In the genomic region with DNA sequence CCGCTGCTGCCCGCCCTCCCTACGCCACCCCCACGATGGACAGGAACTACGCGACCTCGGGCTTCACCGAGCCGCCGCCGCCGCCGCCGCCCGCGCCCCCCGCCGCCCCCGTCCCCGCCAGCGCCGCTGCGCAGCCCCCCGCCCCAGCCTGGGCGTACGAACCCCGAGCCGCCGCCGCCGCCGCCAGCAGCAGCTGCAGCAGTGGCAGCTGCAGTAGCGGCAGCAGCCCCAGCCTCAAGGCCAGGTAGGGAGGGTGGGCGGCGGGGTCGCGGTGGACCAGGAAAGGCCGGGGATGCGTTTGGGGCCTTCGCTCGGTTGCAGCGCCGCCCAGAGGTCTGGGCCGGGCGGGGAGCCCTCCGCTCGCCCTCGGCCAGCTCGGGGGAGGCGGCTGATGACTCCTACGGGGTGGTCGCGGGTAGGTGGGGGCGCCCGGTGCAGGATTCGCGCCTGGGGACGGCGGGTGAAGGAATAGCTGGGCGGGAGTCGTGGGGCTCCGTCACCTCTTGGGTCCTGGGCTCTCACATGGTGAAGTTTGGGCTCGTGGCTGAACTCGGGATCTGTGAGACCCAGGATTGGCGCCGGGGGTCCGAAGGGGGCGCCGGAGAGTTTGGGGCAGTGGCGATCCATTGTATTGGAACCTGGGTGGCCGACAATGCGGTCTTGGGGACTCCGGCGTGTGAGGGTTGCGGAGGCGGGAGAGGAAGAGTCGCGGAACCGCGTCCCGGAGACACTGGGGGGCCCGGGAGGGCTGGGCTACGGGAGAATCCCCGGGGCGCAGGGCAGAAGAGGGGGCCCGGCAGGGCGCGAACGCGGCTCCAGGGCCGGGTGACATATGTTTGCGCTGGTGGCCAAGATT, we compare ENCODE assay signal across 1 cellular context.
TF ChIP-seq lines count a peak whose summit lies in the region.

No MANE protein-coding gene starts in this region.

TF ChIP-seq in K562, 482 proteins besides CTCF, POLR2A, EP300 and RAD21 (continued from another document and continues in another):
- TF ChIP-seq PML (IDR thresholded peaks at IDR 0.05; ENCODE audit: low read length) (0 out of 2 replicates have a peak, but pooled peaks have one; percentile 22), L3MBTL2 (IDR thresholded peaks at IDR 0.05) (peak; percentile 39; the same call in 1 of the 2 replicates), PHF8 (IDR thresholded peaks at IDR 0.05; ENCODE audit: borderline replicate concordance, low read length) (peak; percentile 46), NCOA4 (IDR thresholded peaks at IDR 0.05; ENCODE audit: partially characterized antibody) (no peak), LCOR (CRISPR knock-in tag; IDR thresholded peaks at IDR 0.05) (peak; percentile 43; the same call in 1 of the 2 replicates), MAZ (CRISPR knock-in tag; conservative IDR thresholded peaks at IDR 0.05 in 1 of 2, IDR thresholded peaks at IDR 0.05 in 1 of 2) (peak; percentile 4 to 80), PCBP1 (IDR thresholded peaks at IDR 0.05; ENCODE audit: low read depth, low read length, poor library complexity, severe bottlenecking) (peak; percentile 77), RNF2 (IDR thresholded peaks at IDR 0.05) (no peak), RB1 (IDR thresholded peaks at IDR 0.05; ENCODE audit: low read depth) (peak; percentile 26), SIN3A (IDR thresholded peaks at IDR 0.05; ENCODE audit: borderline replicate concordance in 2 of 2, control insufficient read depth in 1 of 2, low read depth in 2 of 2, low read length in 2 of 2) (peak in 1 of 2 experiments; percentile 19; a peak in 1 of 4 replicates), FOXM1 (IDR thresholded peaks at IDR 0.05; ENCODE audit: low read depth) (no peak), FOXM1 (CRISPR knock-in tag; IDR thresholded peaks at IDR 0.05; ENCODE audit: low read depth) (0 out of 2 replicates have a peak, but pooled peaks have one; percentile 24), RBM22 (IDR thresholded peaks at IDR 0.05; ENCODE audit: low read depth, low read length, poor library complexity, severe bottlenecking) (peak; percentile 67), HDAC1 (IDR thresholded peaks at IDR 0.05) (peak in 1 of 2 experiments; percentile 37; a peak in 2 of 4 replicates), EHMT2 (IDR thresholded peaks at IDR 0.05) (no peak), MTA3 (IDR thresholded peaks at IDR 0.05; ENCODE audit: borderline replicate concordance) (peak; percentile 69), BRD4 (IDR thresholded peaks at IDR 0.05) (0 out of 2 replicates have a peak, but pooled peaks have one; percentile 37), ELF1 (tag; IDR thresholded peaks at IDR 0.05) (0 out of 2 replicates have a peak, but pooled peaks have one; percentile 36), TCF7 (IDR thresholded peaks at IDR 0.05; ENCODE audit: borderline replicate concordance) (no peak), ZNF175 (CRISPR knock-in tag; IDR thresholded peaks at IDR 0.05; ENCODE audit: low read depth) (no peak), NR3C1 (CRISPR knock-in tag; IDR thresholded peaks at IDR 0.05) (peak; percentile 61; the same call in 1 of the 2 replicates), TOE1 (IDR thresholded peaks at IDR 0.05; ENCODE audit: borderline replicate concordance) (0 out of 2 replicates have a peak, but pooled peaks have one; percentile 39), TOE1 (CRISPR knock-in tag; IDR thresholded peaks at IDR 0.05; ENCODE audit: borderline replicate concordance, low read depth) (no peak), U2AF1 (optimal IDR thresholded peaks at IDR 0.05; ENCODE audit: low read depth, low read length) (peak; percentile 61), CREM (IDR thresholded peaks at IDR 0.05; ENCODE audit: low read depth) (peak; percentile 46; the same call in 1 of the 2 replicates), ILF3 (IDR thresholded peaks at IDR 0.05; ENCODE audit: borderline replicate concordance) (no peak), PRMT5 (CRISPR knock-in tag; IDR thresholded peaks at IDR 0.05) (peak; percentile 80; the same call in 1 of the 2 replicates), POLR2G (IDR thresholded peaks at IDR 0.05; ENCODE audit: low read depth, low read length) (peak; percentile 87), RBBP5 (IDR thresholded peaks at IDR 0.05; ENCODE audit: borderline replicate concordance, insufficient read depth, low read length, poor library complexity, severe bottlenecking) (peak; percentile 15), SUPT5H (IDR thresholded peaks at IDR 0.05) (peak; percentile 21; the same call in 1 of the 2 replicates)
- TF ChIP-seq, protein P1, sequence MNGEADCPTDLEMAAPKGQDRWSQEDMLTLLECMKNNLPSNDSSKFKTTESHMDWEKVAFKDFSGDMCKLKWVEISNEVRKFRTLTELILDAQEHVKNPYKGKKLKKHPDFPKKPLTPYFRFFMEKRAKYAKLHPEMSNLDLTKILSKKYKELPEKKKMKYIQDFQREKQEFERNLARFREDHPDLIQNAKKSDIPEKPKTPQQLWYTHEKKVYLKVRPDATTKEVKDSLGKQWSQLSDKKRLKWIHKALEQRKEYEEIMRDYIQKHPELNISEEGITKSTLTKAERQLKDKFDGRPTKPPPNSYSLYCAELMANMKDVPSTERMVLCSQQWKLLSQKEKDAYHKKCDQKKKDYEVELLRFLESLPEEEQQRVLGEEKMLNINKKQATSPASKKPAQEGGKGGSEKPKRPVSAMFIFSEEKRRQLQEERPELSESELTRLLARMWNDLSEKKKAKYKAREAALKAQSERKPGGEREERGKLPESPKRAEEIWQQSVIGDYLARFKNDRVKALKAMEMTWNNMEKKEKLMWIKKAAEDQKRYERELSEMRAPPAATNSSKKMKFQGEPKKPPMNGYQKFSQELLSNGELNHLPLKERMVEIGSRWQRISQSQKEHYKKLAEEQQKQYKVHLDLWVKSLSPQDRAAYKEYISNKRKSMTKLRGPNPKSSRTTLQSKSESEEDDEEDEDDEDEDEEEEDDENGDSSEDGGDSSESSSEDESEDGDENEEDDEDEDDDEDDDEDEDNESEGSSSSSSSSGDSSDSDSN (IDR thresholded peaks at IDR 0.05; ENCODE audit: borderline replicate concordance in 1 of 2, low read depth in 2 of 2, low read length in 2 of 2), result peak; percentile 96
- TF ChIP-seq, protein P2, sequence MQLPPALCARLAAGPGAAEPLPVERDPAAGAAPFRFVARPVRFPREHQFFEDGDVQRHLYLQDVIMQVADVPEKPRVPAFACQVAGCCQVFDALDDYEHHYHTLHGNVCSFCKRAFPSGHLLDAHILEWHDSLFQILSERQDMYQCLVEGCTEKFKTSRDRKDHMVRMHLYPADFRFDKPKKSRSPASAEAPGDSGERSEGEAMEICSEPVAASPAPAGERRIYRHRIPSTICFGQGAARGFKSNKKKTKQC (CRISPR knock-in tag; IDR thresholded peaks at IDR 0.05), result 0 out of 2 replicates have a peak, but pooled peaks have one; percentile 65
- TF ChIP-seq, protein P3, sequence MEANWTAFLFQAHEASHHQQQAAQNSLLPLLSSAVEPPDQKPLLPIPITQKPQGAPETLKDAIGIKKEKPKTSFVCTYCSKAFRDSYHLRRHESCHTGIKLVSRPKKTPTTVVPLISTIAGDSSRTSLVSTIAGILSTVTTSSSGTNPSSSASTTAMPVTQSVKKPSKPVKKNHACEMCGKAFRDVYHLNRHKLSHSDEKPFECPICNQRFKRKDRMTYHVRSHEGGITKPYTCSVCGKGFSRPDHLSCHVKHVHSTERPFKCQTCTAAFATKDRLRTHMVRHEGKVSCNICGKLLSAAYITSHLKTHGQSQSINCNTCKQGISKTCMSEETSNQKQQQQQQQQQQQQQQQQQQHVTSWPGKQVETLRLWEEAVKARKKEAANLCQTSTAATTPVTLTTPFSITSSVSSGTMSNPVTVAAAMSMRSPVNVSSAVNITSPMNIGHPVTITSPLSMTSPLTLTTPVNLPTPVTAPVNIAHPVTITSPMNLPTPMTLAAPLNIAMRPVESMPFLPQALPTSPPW (CRISPR knock-in tag; IDR thresholded peaks at IDR 0.05), result peak; percentile 86
- TF ChIP-seq, protein P4, sequence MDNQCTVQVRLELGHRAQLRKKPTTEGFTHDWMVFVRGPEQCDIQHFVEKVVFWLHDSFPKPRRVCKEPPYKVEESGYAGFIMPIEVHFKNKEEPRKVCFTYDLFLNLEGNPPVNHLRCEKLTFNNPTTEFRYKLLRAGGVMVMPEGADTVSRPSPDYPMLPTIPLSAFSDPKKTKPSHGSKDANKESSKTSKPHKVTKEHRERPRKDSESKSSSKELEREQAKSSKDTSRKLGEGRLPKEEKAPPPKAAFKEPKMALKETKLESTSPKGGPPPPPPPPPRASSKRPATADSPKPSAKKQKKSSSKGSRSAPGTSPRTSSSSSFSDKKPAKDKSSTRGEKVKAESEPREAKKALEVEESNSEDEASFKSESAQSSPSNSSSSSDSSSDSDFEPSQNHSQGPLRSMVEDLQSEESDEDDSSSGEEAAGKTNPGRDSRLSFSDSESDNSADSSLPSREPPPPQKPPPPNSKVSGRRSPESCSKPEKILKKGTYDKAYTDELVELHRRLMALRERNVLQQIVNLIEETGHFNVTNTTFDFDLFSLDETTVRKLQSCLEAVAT (IDR thresholded peaks at IDR 0.05), result 0 out of 4 replicates have a peak, but pooled peaks of 1 of the 2 experiments have one; percentile 39
- TF ChIP-seq, protein P5, sequence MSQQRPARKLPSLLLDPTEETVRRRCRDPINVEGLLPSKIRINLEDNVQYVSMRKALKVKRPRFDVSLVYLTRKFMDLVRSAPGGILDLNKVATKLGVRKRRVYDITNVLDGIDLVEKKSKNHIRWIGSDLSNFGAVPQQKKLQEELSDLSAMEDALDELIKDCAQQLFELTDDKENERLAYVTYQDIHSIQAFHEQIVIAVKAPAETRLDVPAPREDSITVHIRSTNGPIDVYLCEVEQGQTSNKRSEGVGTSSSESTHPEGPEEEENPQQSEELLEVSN (IDR thresholded peaks at IDR 0.05; ENCODE audit: borderline replicate concordance in 1 of 2, extremely low read depth in 1 of 2, insufficient read depth in 1 of 2, insufficient read length in 1 of 2, low read depth in 1 of 2, low read length in 1 of 2, poor library complexity in 1 of 2, severe bottlenecking in 1 of 2), result peak in 1 of 2 experiments; percentile 10
- TF ChIP-seq, protein P6, sequence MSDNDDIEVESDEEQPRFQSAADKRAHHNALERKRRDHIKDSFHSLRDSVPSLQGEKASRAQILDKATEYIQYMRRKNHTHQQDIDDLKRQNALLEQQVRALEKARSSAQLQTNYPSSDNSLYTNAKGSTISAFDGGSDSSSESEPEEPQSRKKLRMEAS (CRISPR knock-in tag; IDR thresholded peaks at IDR 0.05), result no peak
- TF ChIP-seq, protein P7, sequence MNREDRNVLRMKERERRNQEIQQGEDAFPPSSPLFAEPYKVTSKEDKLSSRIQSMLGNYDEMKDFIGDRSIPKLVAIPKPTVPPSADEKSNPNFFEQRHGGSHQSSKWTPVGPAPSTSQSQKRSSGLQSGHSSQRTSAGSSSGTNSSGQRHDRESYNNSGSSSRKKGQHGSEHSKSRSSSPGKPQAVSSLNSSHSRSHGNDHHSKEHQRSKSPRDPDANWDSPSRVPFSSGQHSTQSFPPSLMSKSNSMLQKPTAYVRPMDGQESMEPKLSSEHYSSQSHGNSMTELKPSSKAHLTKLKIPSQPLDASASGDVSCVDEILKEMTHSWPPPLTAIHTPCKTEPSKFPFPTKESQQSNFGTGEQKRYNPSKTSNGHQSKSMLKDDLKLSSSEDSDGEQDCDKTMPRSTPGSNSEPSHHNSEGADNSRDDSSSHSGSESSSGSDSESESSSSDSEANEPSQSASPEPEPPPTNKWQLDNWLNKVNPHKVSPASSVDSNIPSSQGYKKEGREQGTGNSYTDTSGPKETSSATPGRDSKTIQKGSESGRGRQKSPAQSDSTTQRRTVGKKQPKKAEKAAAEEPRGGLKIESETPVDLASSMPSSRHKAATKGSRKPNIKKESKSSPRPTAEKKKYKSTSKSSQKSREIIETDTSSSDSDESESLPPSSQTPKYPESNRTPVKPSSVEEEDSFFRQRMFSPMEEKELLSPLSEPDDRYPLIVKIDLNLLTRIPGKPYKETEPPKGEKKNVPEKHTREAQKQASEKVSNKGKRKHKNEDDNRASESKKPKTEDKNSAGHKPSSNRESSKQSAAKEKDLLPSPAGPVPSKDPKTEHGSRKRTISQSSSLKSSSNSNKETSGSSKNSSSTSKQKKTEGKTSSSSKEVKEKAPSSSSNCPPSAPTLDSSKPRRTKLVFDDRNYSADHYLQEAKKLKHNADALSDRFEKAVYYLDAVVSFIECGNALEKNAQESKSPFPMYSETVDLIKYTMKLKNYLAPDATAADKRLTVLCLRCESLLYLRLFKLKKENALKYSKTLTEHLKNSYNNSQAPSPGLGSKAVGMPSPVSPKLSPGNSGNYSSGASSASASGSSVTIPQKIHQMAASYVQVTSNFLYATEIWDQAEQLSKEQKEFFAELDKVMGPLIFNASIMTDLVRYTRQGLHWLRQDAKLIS (CRISPR knock-in tag; IDR thresholded peaks at IDR 0.05), result 0 out of 2 replicates have a peak, but pooled peaks have one; percentile 25
- TF ChIP-seq, protein P8, sequence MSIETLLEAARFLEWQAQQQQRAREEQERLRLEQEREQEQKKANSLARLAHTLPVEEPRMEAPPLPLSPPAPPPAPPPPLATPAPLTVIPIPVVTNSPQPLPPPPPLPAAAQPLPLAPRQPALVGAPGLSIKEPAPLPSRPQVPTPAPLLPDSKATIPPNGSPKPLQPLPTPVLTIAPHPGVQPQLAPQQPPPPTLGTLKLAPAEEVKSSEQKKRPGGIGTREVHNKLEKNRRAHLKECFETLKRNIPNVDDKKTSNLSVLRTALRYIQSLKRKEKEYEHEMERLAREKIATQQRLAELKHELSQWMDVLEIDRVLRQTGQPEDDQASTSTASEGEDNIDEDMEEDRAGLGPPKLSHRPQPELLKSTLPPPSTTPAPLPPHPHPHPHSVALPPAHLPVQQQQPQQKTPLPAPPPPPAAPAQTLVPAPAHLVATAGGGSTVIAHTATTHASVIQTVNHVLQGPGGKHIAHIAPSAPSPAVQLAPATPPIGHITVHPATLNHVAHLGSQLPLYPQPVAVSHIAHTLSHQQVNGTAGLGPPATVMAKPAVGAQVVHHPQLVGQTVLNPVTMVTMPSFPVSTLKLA (conservative IDR thresholded peaks at IDR 0.05), result peak; percentile 32 to 54; a peak in 2 of 4 replicates
- TF ChIP-seq, protein P9, sequence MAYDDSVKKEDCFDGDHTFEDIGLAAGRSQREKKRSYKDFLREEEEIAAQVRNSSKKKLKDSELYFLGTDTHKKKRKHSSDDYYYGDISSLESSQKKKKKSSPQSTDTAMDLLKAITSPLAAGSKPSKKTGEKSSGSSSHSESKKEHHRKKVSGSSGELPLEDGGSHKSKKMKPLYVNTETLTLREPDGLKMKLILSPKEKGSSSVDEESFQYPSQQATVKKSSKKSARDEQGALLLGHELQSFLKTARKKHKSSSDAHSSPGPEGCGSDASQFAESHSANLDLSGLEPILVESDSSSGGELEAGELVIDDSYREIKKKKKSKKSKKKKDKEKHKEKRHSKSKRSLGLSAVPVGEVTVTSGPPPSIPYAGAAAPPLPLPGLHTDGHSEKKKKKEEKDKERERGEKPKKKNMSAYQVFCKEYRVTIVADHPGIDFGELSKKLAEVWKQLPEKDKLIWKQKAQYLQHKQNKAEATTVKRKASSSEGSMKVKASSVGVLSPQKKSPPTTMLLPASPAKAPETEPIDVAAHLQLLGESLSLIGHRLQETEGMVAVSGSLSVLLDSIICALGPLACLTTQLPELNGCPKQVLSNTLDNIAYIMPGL (CRISPR knock-in tag; IDR thresholded peaks at IDR 0.05), result peak; percentile 97
